Comparison of ENCODE assay signal across 12 cellular contexts in the genomic region with DNA sequence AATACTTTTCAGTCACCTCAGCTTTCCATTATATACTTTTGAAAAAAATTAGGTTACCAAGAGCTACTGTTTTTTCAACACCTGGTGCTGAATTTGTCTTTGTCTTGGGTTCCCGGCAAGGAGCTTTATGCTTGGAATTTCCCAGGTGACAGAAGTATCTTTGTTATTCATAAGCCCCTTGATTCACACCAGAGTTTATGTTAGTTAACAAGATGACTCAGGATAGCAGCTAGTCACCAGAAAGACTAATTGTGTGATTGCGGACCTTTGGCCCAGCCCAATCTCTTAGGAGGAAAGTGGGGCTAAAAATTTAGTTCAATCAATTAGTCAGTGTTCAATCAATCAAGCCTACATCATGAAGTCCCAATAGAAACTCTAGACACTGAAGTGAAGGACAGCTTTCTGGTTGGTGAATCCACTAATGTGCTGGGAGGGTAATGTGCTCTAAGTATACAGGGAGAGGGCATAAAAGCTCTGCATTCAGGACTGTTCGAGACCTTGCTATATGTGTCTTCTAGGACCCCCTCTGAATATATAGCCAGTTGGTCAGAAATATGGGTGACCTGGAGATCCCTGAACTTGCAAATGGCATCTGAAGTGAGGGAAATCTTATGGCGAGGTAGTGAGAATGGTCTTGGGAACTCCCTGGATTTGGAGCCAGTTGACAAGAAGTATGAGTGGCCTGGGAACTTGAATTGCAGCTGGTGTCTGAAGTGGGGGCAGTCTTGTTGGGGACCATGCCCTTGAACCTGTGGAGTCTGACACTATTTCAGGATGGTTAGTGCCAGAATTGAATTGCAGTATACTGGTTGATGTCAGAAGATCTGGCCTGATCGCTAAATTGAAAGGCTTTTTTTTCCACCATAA. TPM values are rescaled to one million over a fixed set of nuclear protein-coding genes. Genes with fewer than 3 reads are reported as not detected.
A peak's percentile ranks its signal among the peaks of the same experiment; 100 is the strongest.
DNase-seq lines count a peak whose midpoint lies in the region; ATAC-seq and TF ChIP-seq lines count a peak whose summit lies in the region.
"Had no signal": no experiment of that assay in that cellular context is flagged by ENCODE, and none has a peak within 500 bp of the region (broad histone marks: within the 10 kb centered on the region; RNA-seq: fewer than 3 reads in every experiment).

No MANE protein-coding gene starts in this region.

- H3K4me1 ChIP-seq in adipocyte (ENCODE audit: control insufficient read depth, insufficient read depth, low read length), result peaks cover 37% of the 10 kb centered on the region
- H3K4me1 ChIP-seq in colonic mucosa, result no peaks in the 10 kb centered on the region

- intact Hi-C loops in colonic mucosa (cut with DNase I), result loop anchor here (5.0 kb wide), 1 partner anchor 259 kb away; no protein-coding TSS in a partner anchor

- peak; percentile 52 for ATAC-seq in GM18868 (IDR thresholded peaks at IDR 0.05; ENCODE audit: unreplicated experiment)

- H3K4me3 ChIP-seq in adipocyte (ENCODE audit: low read length), result no peak overlapping the region
- no peak overlapping the region for H3K4me3 ChIP-seq in kidney epithelial cell (ENCODE audit: low read depth, low read length)
- no peak overlapping the region for H3K4me3 ChIP-seq in colonic mucosa
- H3K4me3 ChIP-seq: cardiac muscle cell, upper lobe of left lung had no signal

- H3K9ac ChIP-seq in adipocyte (ENCODE audit: low read length) (peak overlapping the region; percentile 44), colonic mucosa (ENCODE audit: low read depth in 2 of 2, low read length in 2 of 2) (no peak overlapping the region)

- TF ChIP-seq CTCF in kidney epithelial cell (IDR thresholded peaks at IDR 0.05; ENCODE audit: insufficient read depth, low read length, poor library complexity, severe bottlenecking) (no peak), colonic mucosa (IDR thresholded peaks at IDR 0.05) (no peak)

- DNase-seq in A172 (ENCODE audit: low spot score) (peak; percentile 39), adipocyte (ENCODE audit: low read depth) (no peak), kidney epithelial cell (ENCODE audit: low read depth) (peak; percentile 58), NCI-H1105 treated with DMSO at 0.1 percent for 48 hours (lab: John Stamatoyannopoulos, UW) (no peak), D341Med (ENCODE audit: low spot score) (no peak), colonic mucosa (no peak), SKM-1 treated with dmso at 0.1 percent for 144 hours (lab: John Stamatoyannopoulos, UW; ENCODE audit: unreplicated experiment) (no peak)
- DNase-seq: NCI-H526 treated with DMSO at 0.1 percent for 48 hours, upper lobe of left lung, WERI-Rb-1 had no signal

- H3K36me3 ChIP-seq in adipocyte (ENCODE audit: control insufficient read depth, insufficient read depth, low read length, severe bottlenecking) (peaks cover 17% of the 10 kb centered on the region), kidney epithelial cell (ENCODE audit: control insufficient read depth, insufficient read depth, low read length) (no peaks in the 10 kb centered on the region), colonic mucosa (no peaks in the 10 kb centered on the region)

- no peak overlapping the region for H3K27ac ChIP-seq in colonic mucosa
- H3K27ac ChIP-seq: cardiac muscle cell, WERI-Rb-1 had no signal

- H3K9me3 ChIP-seq in adipocyte (ENCODE audit: control insufficient read depth, low read length) (no peaks in the 10 kb centered on the region), colonic mucosa (no peaks in the 10 kb centered on the region)
- H3K9me3 ChIP-seq: upper lobe of left lung had no signal

- H3K27me3 ChIP-seq in adipocyte (replicated peaks; ENCODE audit: control insufficient read depth, insufficient read depth, low read length) (no peaks in the 10 kb centered on the region), kidney epithelial cell (ENCODE audit: control insufficient read depth, insufficient read depth, low read length) (no peaks in the 10 kb centered on the region), colonic mucosa (no peaks in the 10 kb centered on the region)
- H3K27me3 ChIP-seq: cardiac muscle cell, upper lobe of left lung had no signal

RNA-seq across cellular contexts. Expression of gene TMEM30A, which starts 16.2 kb away (rescaled TPM):
- 122 and 133 TPM in 2 replicates for total RNA-seq in A172 (2014; rRNA removed; shearing (Covaris generic))
- 88.9 TPM in 2 replicates for total RNA-seq in kidney epithelial cell
- 100 to 1,000 TPM in 1 of 2 donors, 10 to 100 TPM in 1; 69.5 to 112 TPM for total RNA-seq in colonic mucosa

RNA-seq across cellular contexts. Expression of gene COX7A2, which starts 24.8 kb away (rescaled TPM):
- 348 and 469 TPM in 2 replicates for total RNA-seq in A172 (2014; rRNA removed; shearing (Covaris generic))
- total RNA-seq in kidney epithelial cell (171 and 181 TPM in 2 replicates), colonic mucosa (100 to 1,000 TPM; 795 to 814 TPM)

Comparison
In these comparisons a context has a peak if more than half of its experiments do, and no peak if none do; other contexts are left out.
1. DNase-seq: peak in A172 (single experiment) and kidney epithelial cell (single experiment); none in adipocyte (single experiment), NCI-H1105 treated with DMSO at 0.1 percent for 48 hours (single experiment), D341Med (single experiment), colonic mucosa (single experiment) and SKM-1 treated with dmso at 0.1 percent for 144 hours (single experiment).